In genomic region chr1:182603646-182604127, GRCh38 we compare ENCODE assay signal across 8 cellular contexts. TPM values are rescaled to one million over a fixed set of nuclear protein-coding genes. Genes with fewer than 3 reads are reported as not detected.
DNase-seq lines count a peak whose midpoint lies in the region; ATAC-seq and TF ChIP-seq lines count a peak whose summit lies in the region.

No MANE protein-coding gene starts in this region.

- H3K4me3 ChIP-seq in BLaER1 treated with 17β-estradiol and CSF1 and Interleukin-3, amounts not matched to agents 10 nM and 100 nM: peak overlapping the region; percentile 62 to 86 (median 72)
- H3K4me3 ChIP-seq in fibroblast of mammary gland (ENCODE audit: control insufficient read depth, low read depth, low read length): peak overlapping the region; percentile 50
- H3K4me3 ChIP-seq in skeletal muscle tissue (ENCODE audit: low read length in 3 of 3): peak overlapping the region; percentile 57 to 82 (median 74)

- no peak for TF ChIP-seq CTCF in fibroblast of mammary gland (conservative IDR thresholded peaks at IDR 0.05; ENCODE audit: control insufficient read depth, insufficient read depth, low read depth, low read length)

- peak overlapping the region; percentile 91 to 98 (median 96) for H3K4me2 ChIP-seq in BLaER1 treated with 17β-estradiol and CSF1 and Interleukin-3, amounts not matched to agents 10 nM and 100 nM

- peaks cover 72 to 86% (median 82%) of the 10 kb centered on the region in 10 experiments for H3K4me1 ChIP-seq in BLaER1 treated with 17β-estradiol and CSF1 and Interleukin-3, amounts not matched to agents 10 nM and 100 nM
- H3K4me1 ChIP-seq in skeletal muscle tissue (ENCODE audit: control insufficient read depth in 3 of 3, insufficient read depth in 3 of 3, low read length in 3 of 3): peaks cover 53 to 62% (median 60%) of the 10 kb centered on the region in 3 donors

- 0 out of 22 replicates have a peak, but pooled peaks cover 0 to 4% (median 0%) of the 10 kb centered on the region in 11 experiments for H3K27me3 ChIP-seq in BLaER1 treated with 17β-estradiol and CSF1 and Interleukin-3, amounts not matched to agents 10 nM and 100 nM
- no peaks in the 10 kb centered on the region for H3K27me3 ChIP-seq in skeletal muscle tissue (ENCODE audit: control insufficient read depth in 3 of 3, insufficient read depth in 3 of 3, low read length in 3 of 3)

- H3K36me3 ChIP-seq in BLaER1 treated with 17β-estradiol and CSF1 and Interleukin-3, amounts not matched to agents 10 nM and 100 nM: peaks cover 19 to 45% (median 36%) of the 10 kb centered on the region in 11 experiments; a peak in 21 of 22 replicates
- peaks cover 7 to 17% (median 13%) of the 10 kb centered on the region in 3 donors for H3K36me3 ChIP-seq in skeletal muscle tissue (ENCODE audit: control insufficient read depth in 3 of 3, insufficient read depth in 3 of 3, low read length in 3 of 3)

- peak; percentile 1 for ATAC-seq in GM19452 (IDR thresholded peaks at IDR 0.05; ENCODE audit: unreplicated experiment)
- no peak for ATAC-seq in HG03280 (IDR thresholded peaks at IDR 0.05; ENCODE audit: unreplicated experiment)

- no peaks in the 10 kb centered on the region for H3K9me3 ChIP-seq in BLaER1 treated with 17β-estradiol and CSF1 and Interleukin-3, amounts not matched to agents 10 nM and 100 nM (replicated peaks in 1 of 11)
- H3K9me3 ChIP-seq in skeletal muscle tissue (ENCODE audit: control insufficient read depth in 3 of 3, low read length in 3 of 3): no peaks in the 10 kb centered on the region

- peak; percentile 57 for DNase-seq in NCI-H774 (lab: John Stamatoyannopoulos, UW)
- DNase-seq in fibroblast of mammary gland (ENCODE audit: low read depth): no peak
- no peak for DNase-seq in NCI-H1417 treated with DMSO at 0.1 percent for 48 hours (lab: John Stamatoyannopoulos, UW)
- DNase-seq in NCI-H1092 (lab: John Stamatoyannopoulos, UW): no peak

- H4K20me1 ChIP-seq in BLaER1 treated with 17β-estradiol and CSF1 and Interleukin-3, amounts not matched to agents 10 nM and 100 nM: peaks cover 0 to 55% (median 41%) of the 10 kb centered on the region in 11 experiments; a peak in 17 of 22 replicates

- peak overlapping the region; percentile 67 to 88 (median 75) for H3K9ac ChIP-seq in BLaER1 treated with 17β-estradiol and CSF1 and Interleukin-3, amounts not matched to agents 10 nM and 100 nM
- H3K9ac ChIP-seq in skeletal muscle tissue (ENCODE audit: low read depth in 1 of 3, low read length in 3 of 3): peak overlapping the region; percentile 43 to 81 (median 55)

- peak overlapping the region in 10 of 11 experiments; percentile 55 to 84 (median 68); a peak in 19 of 22 replicates for H3K27ac ChIP-seq in BLaER1 treated with 17β-estradiol and CSF1 and Interleukin-3, amounts not matched to agents 10 nM and 100 nM
- peak overlapping the region; percentile 75 for H3K27ac ChIP-seq in skeletal muscle tissue (ENCODE audit: low read depth, low read length)

RNA-seq across cellular contexts. Expression of gene RGS16, which starts 0.5 kb away (rescaled TPM):
- 7.8 TPM for total RNA-seq in skeletal muscle tissue

RNA-seq across cellular contexts. Expression of gene RNASEL, which starts 14.6 kb away (rescaled TPM):
- total RNA-seq in skeletal muscle tissue: 4.2 TPM
